8 cellular contexts compared by ENCODE assay signal in the genomic region with DNA sequence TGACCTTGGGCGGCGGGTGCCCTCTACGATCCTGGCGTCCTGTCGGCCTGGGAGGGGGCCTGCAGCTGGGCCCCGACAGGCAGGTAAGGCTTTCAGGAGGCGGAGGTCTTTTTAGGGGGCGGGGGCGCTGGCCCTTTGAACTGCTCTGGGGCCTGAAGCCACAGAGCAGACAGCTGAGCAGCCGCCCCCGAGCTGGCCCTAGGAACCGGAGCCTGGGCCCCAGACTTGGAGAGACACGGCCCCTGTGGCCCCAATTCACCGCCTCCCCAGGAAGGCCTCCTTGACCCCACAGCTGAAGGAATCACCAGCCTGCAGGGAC. TPM values are rescaled to one million over a fixed set of nuclear protein-coding genes. Genes with fewer than 3 reads are reported as not detected.
DNase-seq lines count a peak whose midpoint lies in the region; TF ChIP-seq lines count a peak whose summit lies in the region.

No MANE protein-coding gene starts in this region.

- intact Hi-C loops in CD14-positive monocyte (cut with micrococcal nuclease), result loop anchor here (2.0 to 10.0 kb wide), 4 partner anchors 16 to 144 kb away; no protein-coding TSS in a partner anchor

- H3K27me3 ChIP-seq in Loucy (ENCODE audit: insufficient read depth, low read length, poor library complexity, severe bottlenecking), result no peaks in the 10 kb centered on the region
- no peaks in the 10 kb centered on the region for H3K27me3 ChIP-seq in endocrine pancreas (ENCODE audit: control insufficient read depth, insufficient read depth, low read length)

- peaks cover 8 to 15% of the 10 kb centered on the region in 2 donors for H3K36me3 Mint-ChIP-seq in CD14-positive monocyte
- H3K36me3 Mint-ChIP-seq in neural crest cell (ENCODE audit: low read depth), result no peaks in the 10 kb centered on the region

- H3K4me1 Mint-ChIP-seq in CD14-positive monocyte (peaks cover 48% of the 10 kb centered on the region), neural crest cell (peaks cover 24% of the 10 kb centered on the region)

- no peaks in the 10 kb centered on the region for H3K9me2 ChIP-seq in Loucy (replicated peaks; ENCODE audit: low read depth, low read length)

- H2AFZ ChIP-seq in Loucy (ENCODE audit: low read length), result peak overlapping the region; percentile 98

- H3K27me3 Mint-ChIP-seq in CD14-positive monocyte (ENCODE audit: low read depth in 3 of 3), result peaks cover 0 to 4% (median 2%) of the 10 kb centered on the region in 3 donors
- no peaks in the 10 kb centered on the region for H3K27me3 Mint-ChIP-seq in neural crest cell (ENCODE audit: low read depth)

- TF ChIP-seq CTCF in CD14-positive monocyte (IDR thresholded peaks at IDR 0.05) (no peak), Loucy (conservative IDR thresholded peaks at IDR 0.05; ENCODE audit: low read length) (no peak), neural crest cell (conservative IDR thresholded peaks at IDR 0.05) (no peak)

- peaks cover 6 to 9% (median 7%) of the 10 kb centered on the region in 7 donors for H3K9me3 Mint-ChIP-seq in CD14-positive monocyte
- no peaks in the 10 kb centered on the region for H3K9me3 Mint-ChIP-seq in neural crest cell

- peak overlapping the region; percentile 78 to 91 (median 85) for H3K27ac Mint-ChIP-seq in CD14-positive monocyte
- H3K27ac Mint-ChIP-seq in neural crest cell (ENCODE audit: unreplicated experiment), result no peak overlapping the region

- H3K4me2 ChIP-seq in Loucy (ENCODE audit: low read depth, low read length, poor library complexity, severe bottlenecking), result peak overlapping the region; percentile 75

- H3K36me3 ChIP-seq in Loucy (ENCODE audit: insufficient read depth, low read length) (no peaks in the 10 kb centered on the region), endocrine pancreas (ENCODE audit: control insufficient read depth, insufficient read depth, low read length) (no peaks in the 10 kb centered on the region)

- H3K4me3 Mint-ChIP-seq in CD14-positive monocyte, result peak overlapping the region; percentile 79 to 91
- peak overlapping the region; percentile 88 for H3K4me3 Mint-ChIP-seq in neural crest cell

- peak overlapping the region; percentile 75 for H3K9ac ChIP-seq in Loucy (ENCODE audit: low read depth, low read length, poor library complexity, severe bottlenecking)
- peak overlapping the region; percentile 69 for H3K9ac ChIP-seq in endocrine pancreas (ENCODE audit: control insufficient read depth, insufficient read depth, low read length)

- peaks cover 37% of the 10 kb centered on the region for H3K4me1 ChIP-seq in Loucy (ENCODE audit: insufficient read depth, low read length, poor library complexity, severe bottlenecking)
- peaks cover 5% of the 10 kb centered on the region for H3K4me1 ChIP-seq in endocrine pancreas (ENCODE audit: control insufficient read depth, insufficient read depth, low read length)

- no peak for DNase-seq in CD14-positive monocyte (ENCODE audit: low spot score)
- DNase-seq in neural crest cell (ENCODE audit: low read depth, low spot score), result no peak
- no peak for DNase-seq in NCI-H2227 treated with DMSO at 0.1 percent for 48 hours (lab: John Stamatoyannopoulos, UW)
- DNase-seq in NCI-H187 treated with DMSO at 0.1 percent for 48 hours (lab: John Stamatoyannopoulos, UW), result no peak
- no peak for DNase-seq in NOMO-1 (lab: John Stamatoyannopoulos, UW; ENCODE audit: unreplicated experiment in 2 of 2)
- no peak for DNase-seq in activated CD4-positive, CD25-positive, alpha-beta regulatory T cell (lab: John Stamatoyannopoulos, UW)

- no peaks in the 10 kb centered on the region; the same call in 1 of the 2 replicates for H3K9me3 ChIP-seq in Loucy (ENCODE audit: insufficient read depth, low read depth, low read length)
- H3K9me3 ChIP-seq in endocrine pancreas (ENCODE audit: control insufficient read depth, low read length), result no peaks in the 10 kb centered on the region

- peaks cover 37% of the 10 kb centered on the region for H4K20me1 ChIP-seq in Loucy (ENCODE audit: insufficient read depth, low read length, poor library complexity, severe bottlenecking)

- peak overlapping the region; percentile 81 for H3K4me3 ChIP-seq in Loucy (ENCODE audit: low read length, poor library complexity, severe bottlenecking)
- H3K4me3 ChIP-seq in endocrine pancreas (ENCODE audit: control insufficient read depth, insufficient read depth, low read length), result no peak overlapping the region

- H3K79me2 ChIP-seq in Loucy (ENCODE audit: insufficient read depth, low read length), result peaks cover 41% of the 10 kb centered on the region

- no peaks in the 10 kb centered on the region for H3F3A ChIP-seq in Loucy (ENCODE audit: low read depth)

RNA-seq across cellular contexts. Expression of gene CERK, which starts 0.5 kb away (rescaled TPM):
- 10 to 100 TPM; 22.4 to 24.5 TPM for polyA plus RNA-seq in CD14-positive monocyte
- total RNA-seq in neural crest cell, result 98.7 and 102 TPM in 2 replicates

RNA-seq across cellular contexts. Expression of gene TBC1D22A, which starts 23.8 kb away (rescaled TPM):
- 10 to 100 TPM; 25.9 to 29.5 TPM for polyA plus RNA-seq in CD14-positive monocyte
- total RNA-seq in neural crest cell, result 14.3 and 15.5 TPM in 2 replicates
